13 cellular contexts compared by ENCODE assay signal in the genomic region with DNA sequence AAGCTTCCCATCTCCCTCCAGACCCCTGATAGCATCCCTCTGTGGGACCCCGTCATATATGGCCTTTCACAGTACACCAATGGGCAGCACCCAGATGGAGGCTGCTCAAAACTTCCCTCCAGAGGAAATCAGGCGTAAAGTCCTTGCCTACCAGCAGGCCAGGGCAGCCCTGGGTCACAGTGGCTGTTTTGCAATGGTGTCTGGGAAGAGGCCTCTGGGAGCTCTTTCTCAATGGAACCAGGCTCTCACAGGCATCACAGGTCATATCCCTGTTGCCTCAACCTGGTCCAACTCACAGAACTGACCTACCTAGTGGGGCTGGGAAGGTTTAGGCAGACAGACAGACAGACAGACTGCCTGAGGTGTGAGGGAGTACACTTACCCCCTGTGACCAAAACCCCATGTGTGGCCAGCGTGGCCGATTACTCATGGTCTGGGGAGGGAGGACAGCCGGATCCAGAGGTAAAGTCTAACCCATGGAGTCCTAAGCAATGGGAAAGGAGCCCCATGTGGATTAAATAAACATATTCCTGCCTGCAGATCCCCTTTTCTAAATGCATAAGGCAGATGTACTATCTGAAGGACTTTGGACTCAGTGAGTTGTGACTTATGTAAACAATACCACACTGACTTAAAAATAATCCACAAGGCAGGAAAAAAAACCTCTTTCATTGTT. TPM values are rescaled to one million over a fixed set of nuclear protein-coding genes. Genes with fewer than 3 reads are reported as not detected.
DNase-seq lines count a peak whose midpoint lies in the region; ATAC-seq, FAIRE-seq and TF ChIP-seq lines count a peak whose summit lies in the region.
"Had no signal": no experiment of that assay in that cellular context is flagged by ENCODE, and none has a peak within 500 bp of the region (broad histone marks: within the 10 kb centered on the region; RNA-seq: fewer than 3 reads in every experiment).

No MANE protein-coding gene starts in this region.

- H3K27me3 Mint-ChIP-seq in stimulated activated naive CD8-positive, alpha-beta T cell treated with anti-CD3 and anti-CD28 coated beads, Interleukin-15, amount 100 ng/mL, for 72 hours = peaks cover 41% of the 10 kb centered on the region
- peaks cover 4% of the 10 kb centered on the region for H3K27me3 Mint-ChIP-seq in glutamatergic neuron (ENCODE audit: unreplicated experiment)

- H3K36me3 Mint-ChIP-seq in glutamatergic neuron (ENCODE audit: unreplicated experiment) = no peaks in the 10 kb centered on the region
- H3K36me3 Mint-ChIP-seq: stimulated activated memory B cell treated with anti-CD40 and anti-IgM and Interleukin-4, amounts not matched to agents 10 μg/mL and 1 μg/mL and 100 μg/mL, for 72 hours had no signal

- H3K9me3 ChIP-seq in SJSA1 (replicated peaks) = no peaks in the 10 kb centered on the region

- H3K4me3 ChIP-seq in SJSA1 = no peak overlapping the region
- H3K4me3 ChIP-seq: GM23248 had no signal

- no peak overlapping the region for H3K27ac ChIP-seq in SJSA1
- H3K27ac ChIP-seq: GM23248 had no signal

- no peak overlapping the region for H3K4me3 Mint-ChIP-seq in stimulated activated naive CD8-positive, alpha-beta T cell treated with anti-CD3 and anti-CD28 coated beads, Interleukin-15, amount 100 ng/mL, for 72 hours
- no peak overlapping the region for H3K4me3 Mint-ChIP-seq in glutamatergic neuron (ENCODE audit: unreplicated experiment)
- H3K4me3 Mint-ChIP-seq: stimulated activated memory B cell treated with anti-CD40 and anti-IgM and Interleukin-4, amounts not matched to agents 10 μg/mL and 1 μg/mL and 100 μg/mL, for 72 hours had no signal

- H3K4me1 ChIP-seq in SJSA1 (replicated peaks) = peaks cover 16% of the 10 kb centered on the region

- no peak for ATAC-seq in stimulated activated naive CD8-positive, alpha-beta T cell treated with anti-CD3 and anti-CD28 coated beads, Interleukin-15, Interleukin-2, amounts not matched to agents 100 U/mL and 50 U/mL, for 24 hours
- no peak for ATAC-seq in stimulated activated naive CD8-positive, alpha-beta T cell treated with anti-CD3 and anti-CD28 coated beads, Interleukin-15, amount 100 ng/mL, for 72 hours
- no peak for ATAC-seq in omental fat pad (ENCODE audit: low FRiP score)
- ATAC-seq: stimulated activated memory B cell treated with anti-CD40 and anti-IgM and Interleukin-4, amounts not matched to agents 10 μg/mL and 1 μg/mL and 100 μg/mL, for 72 hours had no signal

- peak; percentile 3 for DNase-seq in stimulated activated naive CD8-positive, alpha-beta T cell treated with anti-CD3 and anti-CD28 coated beads, Interleukin-15, Interleukin-2, amounts not matched to agents 100 U/mL and 50 U/mL, for 24 hours
- DNase-seq in stimulated activated naive CD8-positive, alpha-beta T cell treated with anti-CD3 and anti-CD28 coated beads, Interleukin-15, amount 100 ng/mL, for 72 hours = no peak
- DNase-seq in SJSA1 (ENCODE audit: low read depth in 1 of 2, low spot score in 2 of 2) (peak; percentile 55 to 57), cerebellar cortex (ENCODE audit: low spot score) (no peak), glutamatergic neuron (no peak), omental fat pad (ENCODE audit: low spot score) (no peak)
- no peak for DNase-seq in stimulated activated CD4-positive, alpha-beta T cell treated with anti-CD3 and anti-CD28 coated beads, Interleukin-2, amount 100 ng/mL, for 48 hours
- DNase-seq: GDM1, GM23248, T-helper 9 cell had no signal

- no peak overlapping the region for H3K27ac Mint-ChIP-seq in stimulated activated naive CD8-positive, alpha-beta T cell treated with anti-CD3 and anti-CD28 coated beads, Interleukin-15, amount 100 ng/mL, for 72 hours
- no peak overlapping the region for H3K27ac Mint-ChIP-seq in glutamatergic neuron (ENCODE audit: unreplicated experiment)
- H3K27ac Mint-ChIP-seq: stimulated activated memory B cell treated with anti-CD40 and anti-IgM and Interleukin-4, amounts not matched to agents 10 μg/mL and 1 μg/mL and 100 μg/mL, for 72 hours had no signal

- TF ChIP-seq CTCF in glutamatergic neuron (IDR thresholded peaks at IDR 0.05; ENCODE audit: partially characterized antibody, unreplicated experiment) (no peak), omental fat pad (IDR thresholded peaks at IDR 0.05) (no peak)

- peak; percentile 79 for FAIRE-seq in islet of Langerhans (lab: Jason Lieb, UNC)
- FAIRE-seq: bronchial epithelial cell had no signal

- no peaks in the 10 kb centered on the region for H3K36me3 ChIP-seq in SJSA1

- H3K9me3 Mint-ChIP-seq in stimulated activated naive CD8-positive, alpha-beta T cell treated with anti-CD3 and anti-CD28 coated beads, Interleukin-15, amount 100 ng/mL, for 72 hours = no peaks in the 10 kb centered on the region
- H3K9me3 Mint-ChIP-seq in glutamatergic neuron (ENCODE audit: unreplicated experiment) = peaks cover 5% of the 10 kb centered on the region
- H3K9me3 Mint-ChIP-seq: stimulated activated memory B cell treated with anti-CD40 and anti-IgM and Interleukin-4, amounts not matched to agents 10 μg/mL and 1 μg/mL and 100 μg/mL, for 72 hours had no signal

- no peaks in the 10 kb centered on the region for H3K27me3 ChIP-seq in SJSA1 (replicated peaks)

- H3K4me1 Mint-ChIP-seq in stimulated activated naive CD8-positive, alpha-beta T cell treated with anti-CD3 and anti-CD28 coated beads, Interleukin-15, amount 100 ng/mL, for 72 hours = no peaks in the 10 kb centered on the region
- no peaks in the 10 kb centered on the region for H3K4me1 Mint-ChIP-seq in glutamatergic neuron (ENCODE audit: low read depth, unreplicated experiment)
- H3K4me1 Mint-ChIP-seq: stimulated activated memory B cell treated with anti-CD40 and anti-IgM and Interleukin-4, amounts not matched to agents 10 μg/mL and 1 μg/mL and 100 μg/mL, for 72 hours had no signal

RNA-seq across cellular contexts. Expression of a gene that starts 58.2 kb away (rescaled TPM):
- 2.0 and 4.8 TPM in 2 replicates for total RNA-seq in SJSA1 (2014; rRNA removed; shearing (Covaris generic))
- total RNA-seq in glutamatergic neuron (ENCODE audit: unreplicated experiment) (20.0 TPM), omental fat pad (10 to 100 TPM; 16.1 to 20.2 (median 17.9) TPM)

Comparison
In these comparisons a context has a peak if more than half of its experiments do, and no peak if none do; other contexts are left out.
1. DNase-seq: peak in stimulated activated naive CD8-positive, alpha-beta T cell treated with anti-CD3 and anti-CD28 coated beads, Interleukin-15, Interleukin-2, amounts not matched to agents 100 U/mL and 50 U/mL, for 24 hours (single experiment) and SJSA1 (2 of 2); none in stimulated activated naive CD8-positive, alpha-beta T cell treated with anti-CD3 and anti-CD28 coated beads, Interleukin-15, amount 100 ng/mL, for 72 hours (0 of 2), cerebellar cortex (single experiment), glutamatergic neuron (single experiment), omental fat pad (single experiment) and stimulated activated CD4-positive, alpha-beta T cell treated with anti-CD3 and anti-CD28 coated beads, Interleukin-2, amount 100 ng/mL, for 48 hours (0 of 2).